8 cellular contexts compared by ENCODE assay signal in genomic region chr17:49388290-49388640, GRCh38. TPM values are rescaled to one million over a fixed set of nuclear protein-coding genes. Genes with fewer than 3 reads are reported as not detected.
DNase-seq lines count a peak whose midpoint lies in the region; ATAC-seq and TF ChIP-seq lines count a peak whose summit lies in the region.

No MANE protein-coding gene starts in this region.

- WGBS in aorta, 2 donors, result 94% methylated on average over 6 of the region's 6 CpGs
- 84 to 88% (median 85%) methylated on average over 6 of the region's 6 CpGs for WGBS in psoas muscle, 3 donors

- H3K36me3 ChIP-seq in BLaER1 treated with 17β-estradiol and CSF1 and Interleukin-3, amounts not matched to agents 10 nM and 100 nM, result no peaks in the 10 kb centered on the region
- H3K36me3 ChIP-seq in aorta (ENCODE audit: control insufficient read depth in 1 of 2, insufficient read depth in 2 of 2, low read length in 1 of 2) (no peaks in the 10 kb centered on the region), psoas muscle (ENCODE audit: insufficient read depth in 1 of 2, low read depth in 1 of 2) (no peaks in the 10 kb centered on the region)

- DNase-seq in NOMO-1 treated with DMSO at 0.1 percent for 48 hours (lab: John Stamatoyannopoulos, UW; ENCODE audit: unreplicated experiment) (peak; percentile 59), caudate nucleus (lab: John Stamatoyannopoulos, UW) (peak in 2 of 61 donors; percentile 4 to 5), aorta (no peak), NCI-H69 (lab: John Stamatoyannopoulos, UW) (no peak), HT-29 (ENCODE audit: low spot score) (no peak), psoas muscle (no peak)

- no peaks in the 10 kb centered on the region for H4K20me1 ChIP-seq in BLaER1 treated with 17β-estradiol and CSF1 and Interleukin-3, amounts not matched to agents 10 nM and 100 nM

- intact Hi-C loops in aorta (cut with DNase I) (no loop called here), psoas muscle (cut with DNase I) (no loop called here)

- no peaks in the 10 kb centered on the region for H3K9me3 ChIP-seq in BLaER1 treated with 17β-estradiol and CSF1 and Interleukin-3, amounts not matched to agents 10 nM and 100 nM (replicated peaks in 1 of 11)
- no peaks in the 10 kb centered on the region for H3K9me3 ChIP-seq in aorta (ENCODE audit: control insufficient read depth, low read length)
- H3K9me3 ChIP-seq in psoas muscle, result no peaks in the 10 kb centered on the region

- peak; percentile 60 for ATAC-seq in GM19043 (IDR thresholded peaks at IDR 0.05; ENCODE audit: low read depth, unreplicated experiment)
- ATAC-seq in aorta (ENCODE audit: low FRiP score), result no peak
- no peak for ATAC-seq in psoas muscle

- peak overlapping the region; percentile 21 to 93 (median 85); a peak in 19 of 22 replicates for H3K27ac ChIP-seq in BLaER1 treated with 17β-estradiol and CSF1 and Interleukin-3, amounts not matched to agents 10 nM and 100 nM
- H3K27ac ChIP-seq in caudate nucleus (ENCODE audit: low read depth, low read length) (peak overlapping the region; percentile 39), aorta (ENCODE audit: low read depth in 1 of 2, low read length in 2 of 2) (no peak overlapping the region), psoas muscle (no peak overlapping the region)

- H3K27me3 ChIP-seq in BLaER1 treated with 17β-estradiol and CSF1 and Interleukin-3, amounts not matched to agents 10 nM and 100 nM, result no peaks in the 10 kb centered on the region
- H3K27me3 ChIP-seq in aorta (ENCODE audit: control insufficient read depth in 1 of 2, insufficient read depth in 2 of 2, low read length in 1 of 2) (no peaks in the 10 kb centered on the region), psoas muscle (ENCODE audit: insufficient read depth in 3 of 3, low read length in 2 of 3) (no peaks in the 10 kb centered on the region)

- H3K9ac ChIP-seq in BLaER1 treated with 17β-estradiol and CSF1 and Interleukin-3, amounts not matched to agents 10 nM and 100 nM, result peak overlapping the region in 10 of 11 experiments; percentile 2 to 80 (median 62); a peak in 17 of 22 replicates

- peaks cover 58 to 85% (median 71%) of the 10 kb centered on the region in 10 experiments for H3K4me1 ChIP-seq in BLaER1 treated with 17β-estradiol and CSF1 and Interleukin-3, amounts not matched to agents 10 nM and 100 nM
- H3K4me1 ChIP-seq in aorta (ENCODE audit: control insufficient read depth in 1 of 2, insufficient read depth in 2 of 2, low read length in 2 of 2) (no peaks in the 10 kb centered on the region), psoas muscle (no peaks in the 10 kb centered on the region)

- no peak for TF ChIP-seq CTCF in psoas muscle (IDR thresholded peaks at IDR 0.05)

- H3K4me2 ChIP-seq in BLaER1 treated with 17β-estradiol and CSF1 and Interleukin-3, amounts not matched to agents 10 nM and 100 nM, result peak overlapping the region; percentile 77 to 96 (median 90)

- peak overlapping the region in 8 of 10 experiments; percentile 30 to 49 (median 41); a peak in 12 of 20 replicates for H3K4me3 ChIP-seq in BLaER1 treated with 17β-estradiol and CSF1 and Interleukin-3, amounts not matched to agents 10 nM and 100 nM
- H3K4me3 ChIP-seq in aorta (ENCODE audit: low read length in 2 of 2) (no peak overlapping the region), psoas muscle (no peak overlapping the region)

RNA-seq across cellular contexts. Expression of gene ZNF652, which starts 26.2 kb away (rescaled TPM):
- 10 to 100 TPM; 41.0 to 52.8 TPM for total RNA-seq in aorta
- 10 to 100 TPM in 1 of 2 donors, 1 to 10 TPM in 1; 7.5 to 12.4 TPM for polyA plus RNA-seq in aorta
- total RNA-seq in HT-29 (2014; rRNA removed; shearing (Covaris generic)), result 11.3 and 13.0 TPM in 2 replicates
- 10 to 100 TPM; 21.3 to 30.1 (median 23.8) TPM for total RNA-seq in psoas muscle
- 10 to 100 TPM in 1 of 3 donors, 1 to 10 TPM in 2; 3.1 to 15.5 (median 8.1) TPM for polyA plus RNA-seq in psoas muscle

RNA-seq across cellular contexts. Expression of gene PHB1, which starts 26.4 kb away (rescaled TPM):
- total RNA-seq in aorta (10 to 100 TPM; 73.2 to 76.0 TPM), psoas muscle (100 to 1,000 TPM; 134 to 209 (median 168) TPM)
- polyA plus RNA-seq in aorta (10 to 100 TPM; 67.9 to 91.3 TPM), psoas muscle (100 to 1,000 TPM; 175 to 364 (median 210) TPM)
- 421 and 434 TPM in 2 replicates for total RNA-seq in HT-29 (2014; rRNA removed; shearing (Covaris generic))

Comparison
In these comparisons a context has a peak if more than half of its experiments do, and no peak if none do; other contexts are left out.
1. H3K27ac ChIP-seq: peak in BLaER1 treated with 17β-estradiol and CSF1 and Interleukin-3, amounts not matched to agents 10 nM and 100 nM (11 of 11) and caudate nucleus (single experiment); none in aorta (0 of 2) and psoas muscle (single experiment).
2. H3K4me3 ChIP-seq: peak in BLaER1 treated with 17β-estradiol and CSF1 and Interleukin-3, amounts not matched to agents 10 nM and 100 nM (8 of 10); none in aorta (0 of 2) and psoas muscle (single experiment).